ENCODE assay signal across 12 cellular contexts in genomic region chr1:184621262-184621661, GRCh38.
A peak's percentile ranks its signal among the peaks of the same experiment; 100 is the strongest.
DNase-seq lines count a peak whose midpoint lies in the region; ATAC-seq and TF ChIP-seq lines count a peak whose summit lies in the region.
"Had no signal": no experiment of that assay in that cellular context is flagged by ENCODE, and none has a peak within 500 bp of the region (broad histone marks: within the 10 kb centered on the region; RNA-seq: fewer than 3 reads in every experiment).

No MANE protein-coding gene starts in this region.

- dilution Hi-C loops in mammary epithelial cell (cut with HindIII; ENCODE audit: low sequenced_read_pairs), result no loop called here

- intact Hi-C loops in MCF 10A (cut with micrococcal nuclease), result no loop called here
- intact Hi-C loops in mammary epithelial cell (cut with micrococcal nuclease), result loop anchor here (5.0 kb wide), 1 partner anchor 234 kb away; the partner anchor contains the start of gene C1orf21
- intact Hi-C loops in ovary (cut with DNase I), result loop anchor here in 1 of 4 donors (10.0 kb wide), 1 partner anchor 136 kb away; no protein-coding TSS in a partner anchor
- intact Hi-C loops in vagina (cut with DNase I), result no loop called here

- POLR2A ChIA-PET in MCF 10A (lab: Yijun Ruan, JAX), result interaction anchor here (4.8 kb wide), 1 partner anchor 10 kb away, joined by 57 read pairs; no protein-coding TSS in a partner anchor

- no peaks in the 10 kb centered on the region for H3K79me2 ChIP-seq in mammary epithelial cell (ENCODE audit: insufficient read depth, low read length)

- H3K27ac ChIP-seq in mammary epithelial cell (ENCODE audit: insufficient read depth, low read depth, low read length) (no peak overlapping the region), ovary (peak overlapping the region; percentile 42 to 85), vagina (peak overlapping the region; percentile 88)

- H3K4me1 ChIP-seq in mammary epithelial cell (ENCODE audit: insufficient read depth, low read length) (peaks cover 22% of the 10 kb centered on the region), ovary (ENCODE audit: insufficient read depth) (peaks cover 12% of the 10 kb centered on the region), vagina (peaks cover 61% of the 10 kb centered on the region)

- 93% methylated on average over 5 of the region's 5 CpGs for WGBS in mammary epithelial cell (ENCODE audit: low coverage, missing lambda C conversion rate)
- WGBS in ovary, 3 donors, result 6 to 15% (median 8%) methylated on average over 5 of the region's 5 CpGs

- TF ChIP-seq CTCF in MCF 10A (IDR thresholded peaks at IDR 0.05; ENCODE audit: unreplicated experiment) (no peak), mammary epithelial cell (conservative IDR thresholded peaks at IDR 0.05 in 1 of 2, IDR thresholded peaks at IDR 0.05 in 1 of 2; ENCODE audit: extremely low read depth in 1 of 2, insufficient read depth in 1 of 2, low read depth in 1 of 2, low read length in 2 of 2) (no peak), ovary (IDR thresholded peaks at IDR 0.05) (no peak), vagina (IDR thresholded peaks at IDR 0.05) (no peak)

- H3K36me3 Mint-ChIP-seq in MCF 10A (ENCODE audit: insufficient read depth, unreplicated experiment), result peaks cover 17% of the 10 kb centered on the region
- H3K36me3 Mint-ChIP-seq in effector memory CD8-positive, alpha-beta T cell (ENCODE audit: insufficient read depth), result peaks cover under 1% of the 10 kb centered on the region
- H3K36me3 Mint-ChIP-seq in T-helper 17 cell (ENCODE audit: low read depth), result no peaks in the 10 kb centered on the region
- H3K36me3 Mint-ChIP-seq: activated naive CD4-positive, alpha-beta T cell treated with anti-CD3 and anti-CD28 coated beads, Interleukin-2, amount 50 U/mL, for 24 hours had no signal

- H3K4me3 Mint-ChIP-seq in MCF 10A (ENCODE audit: unreplicated experiment) (no peak overlapping the region), T-helper 17 cell (no peak overlapping the region)
- no peak overlapping the region for H3K4me3 Mint-ChIP-seq in effector memory CD8-positive, alpha-beta T cell
- H3K4me3 Mint-ChIP-seq: activated naive CD4-positive, alpha-beta T cell treated with anti-CD3 and anti-CD28 coated beads, Interleukin-2, amount 50 U/mL, for 24 hours had no signal

- H3K9me3 ChIP-seq in mammary epithelial cell (replicated peaks; ENCODE audit: insufficient read depth, low read length) (no peaks in the 10 kb centered on the region), ovary (no peaks in the 10 kb centered on the region), vagina (no peaks in the 10 kb centered on the region), T-helper 17 cell (ENCODE audit: control insufficient read depth, low read length, poor library complexity, severe bottlenecking) (no peaks in the 10 kb centered on the region)

- H3K27me3 Mint-ChIP-seq in MCF 10A (ENCODE audit: insufficient read depth, unreplicated experiment), result no peaks in the 10 kb centered on the region
- H3K27me3 Mint-ChIP-seq in effector memory CD8-positive, alpha-beta T cell, result peaks cover 0 to 6% of the 10 kb centered on the region in 2 donors
- H3K27me3 Mint-ChIP-seq in T-helper 17 cell, result peaks cover 44% of the 10 kb centered on the region

- H3K4me1 Mint-ChIP-seq in MCF 10A (ENCODE audit: insufficient read depth, unreplicated experiment), result peaks cover 57% of the 10 kb centered on the region
- peaks cover 0 to 3% of the 10 kb centered on the region in 2 donors for H3K4me1 Mint-ChIP-seq in effector memory CD8-positive, alpha-beta T cell (ENCODE audit: low read depth in 2 of 2)
- H3K4me1 Mint-ChIP-seq in T-helper 17 cell, result no peaks in the 10 kb centered on the region
- H3K4me1 Mint-ChIP-seq: activated naive CD4-positive, alpha-beta T cell treated with anti-CD3 and anti-CD28 coated beads, Interleukin-2, amount 50 U/mL, for 24 hours had no signal

- H4K20me1 ChIP-seq in mammary epithelial cell (ENCODE audit: insufficient read depth, low read length), result no peaks in the 10 kb centered on the region

- ATAC-seq in HG03159 (IDR thresholded peaks at IDR 0.05; ENCODE audit: unreplicated experiment) (no peak), T-helper 17 cell (no peak)
- no peak for ATAC-seq in effector memory CD8-positive, alpha-beta T cell (replicated peaks)

- no peak overlapping the region for H2AFZ ChIP-seq in mammary epithelial cell (ENCODE audit: low read depth, low read length)

- H3K4me3 ChIP-seq in mammary epithelial cell (replicated peaks in 1 of 3; ENCODE audit: insufficient read depth in 1 of 3, low read depth in 2 of 3, low read length in 3 of 3) (no peak overlapping the region), ovary (no peak overlapping the region), vagina (no peak overlapping the region)

- H3K27me3 ChIP-seq in mammary epithelial cell (ENCODE audit: insufficient read depth, low read length) (no peaks in the 10 kb centered on the region), ovary (no peaks in the 10 kb centered on the region), vagina (no peaks in the 10 kb centered on the region)

- H3K4me2 ChIP-seq in mammary epithelial cell (ENCODE audit: insufficient read depth, low read depth, low read length), result no peak overlapping the region

- H3K36me3 ChIP-seq in mammary epithelial cell (ENCODE audit: insufficient read depth, low read length) (no peaks in the 10 kb centered on the region), ovary (no peaks in the 10 kb centered on the region), vagina (peaks cover 0 to 7% of the 10 kb centered on the region in 2 donors)

- in situ Hi-C loops in mammary epithelial cell (cut with MboI; ENCODE audit: low sequenced_read_pairs in 2 of 2), result no loop called here

- H3K9ac ChIP-seq in mammary epithelial cell (ENCODE audit: insufficient read depth, low read length), result no peak overlapping the region

- H3K9me3 Mint-ChIP-seq in MCF 10A (ENCODE audit: unreplicated experiment), result peaks cover 8% of the 10 kb centered on the region
- H3K9me3 Mint-ChIP-seq in effector memory CD8-positive, alpha-beta T cell, result no peaks in the 10 kb centered on the region
- H3K9me3 Mint-ChIP-seq: activated naive CD4-positive, alpha-beta T cell treated with anti-CD3 and anti-CD28 coated beads, Interleukin-2, amount 50 U/mL, for 24 hours had no signal

- DNase-seq in MCF 10A (ENCODE audit: unreplicated experiment) (peak; percentile 53), mammary epithelial cell (no peak), fibroblast of peridontal ligament (ENCODE audit: extremely low read depth) (peak; percentile 93), ovary (peak in 2 of 5 donors; percentile 60 to 67), vagina (ENCODE audit: extremely low spot score in 2 of 2) (no peak), T-helper 17 cell (no peak)
- no peak for DNase-seq in effector memory CD8-positive, alpha-beta T cell
- DNase-seq: activated CD4-positive, alpha-beta T cell treated with anti-CD3 and anti-CD28 coated beads, Interleukin-2, amount 50 U/mL, for 1 hour; NCI-H1092 treated with DMSO at 0.1 percent for 48 hours; T-helper 1 cell had no signal

- peak; percentile 13 for TF ChIP-seq POLR2A in ovary (IDR thresholded peaks at IDR 0.05)
- TF ChIP-seq POLR2A in vagina (IDR thresholded peaks at IDR 0.05), result no peak

- TF ChIP-seq EP300 in ovary (IDR thresholded peaks at IDR 0.05), result peak; percentile 77

- CTCF ChIA-PET in MCF 10A (lab: Yijun Ruan, JAX), result interaction anchor here (2.9 kb wide), 1 partner anchor 43 kb away, joined by 13 read pairs; no protein-coding TSS in a partner anchor
- CTCF ChIA-PET in mammary epithelial cell (lab: Charles Lee; ENCODE audit: low non-redundant PET), result no interaction called here

- H3K27ac Mint-ChIP-seq in MCF 10A (ENCODE audit: low read depth, unreplicated experiment) (peak overlapping the region; percentile 74), T-helper 17 cell (no peak overlapping the region)
- no peak overlapping the region for H3K27ac Mint-ChIP-seq in effector memory CD8-positive, alpha-beta T cell
- H3K27ac Mint-ChIP-seq: activated naive CD4-positive, alpha-beta T cell treated with anti-CD3 and anti-CD28 coated beads, Interleukin-2, amount 50 U/mL, for 24 hours had no signal

- BruUV-seq in MCF 10A (replicated peaks; lab: Mats Ljungman, UMichigan) (no TSS peak), mammary epithelial cell (replicated peaks; lab: Mats Ljungman, UMichigan) (no TSS peak)

Comparison
In these comparisons a context has a peak if more than half of its experiments do, and no peak if none do; other contexts are left out.
1. DNase-seq: peak in MCF 10A (single experiment) and fibroblast of peridontal ligament (single experiment); none in mammary epithelial cell (single experiment), vagina (0 of 2), effector memory CD8-positive, alpha-beta T cell (0 of 3) and T-helper 17 cell (0 of 3).